In genomic region chr6:9408718-9409117, GRCh38 we compare ENCODE assay signal across 16 cellular contexts.
DNase-seq lines count a peak whose midpoint lies in the region; ATAC-seq and TF ChIP-seq lines count a peak whose summit lies in the region.
"Had no signal": no experiment of that assay in that cellular context is flagged by ENCODE, and none has a peak within 500 bp of the region (broad histone marks: within the 10 kb centered on the region; RNA-seq: fewer than 3 reads in every experiment).

No MANE protein-coding gene starts in this region.

- TF ChIP-seq POLR2A in body of pancreas (IDR thresholded peaks at IDR 0.05) = no peak

- H3K9ac ChIP-seq in neuronal stem cell (ENCODE audit: low read depth, low read length, poor library complexity) = no peak overlapping the region
- H3K9ac ChIP-seq: SK-N-SH had no signal

- H4K91ac ChIP-seq in neuronal stem cell (ENCODE audit: low read depth, low read length, poor library complexity) = no peak overlapping the region

- TF ChIP-seq CTCF in body of pancreas (IDR thresholded peaks at IDR 0.05) (no peak), fibroblast of the aortic adventitia (IDR thresholded peaks at IDR 0.05; ENCODE audit: insufficient read depth, low read length) (no peak), OCI-LY7 (conservative IDR thresholded peaks at IDR 0.05; ENCODE audit: low read length) (no peak)

- H3K27me3 ChIP-seq in body of pancreas = no peaks in the 10 kb centered on the region
- no peaks in the 10 kb centered on the region for H3K27me3 ChIP-seq in neuronal stem cell (ENCODE audit: control insufficient read depth in 3 of 3, insufficient read depth in 3 of 3, low read depth in 1 of 3, low read length in 3 of 3)
- H3K27me3 ChIP-seq: Peyer's patch had no signal

- no peaks in the 10 kb centered on the region for H4K20me1 ChIP-seq in OCI-LY7 (ENCODE audit: insufficient read depth, low read length)

- H3K4me2 ChIP-seq in OCI-LY7 (ENCODE audit: low read length) = no peak overlapping the region
- H3K4me2 ChIP-seq in neuronal stem cell (ENCODE audit: insufficient read depth, low read length, poor library complexity, severe bottlenecking) = no peak overlapping the region
- H3K4me2 ChIP-seq: SK-N-SH had no signal

- no peak overlapping the region for H2BK120ac ChIP-seq in neuronal stem cell (ENCODE audit: low read depth, low read length)

- DNase-seq in H4 (ENCODE audit: low spot score) = peak; percentile 28
- DNase-seq in NCI-H69 (lab: John Stamatoyannopoulos, UW) = peak; percentile 64
- no peak for DNase-seq in body of pancreas
- DNase-seq in fibroblast of the aortic adventitia (ENCODE audit: low read depth) = peak; percentile 54
- DNase-seq in OCI-LY7 (ENCODE audit: low spot score) = no peak
- no peak for DNase-seq in neuronal stem cell (ENCODE audit: low spot score)
- no peak for DNase-seq in activated CD4-positive, alpha-beta T cell treated with anti-CD3 and anti-CD28 coated beads, Interleukin-2, amount 50 U/mL, for 1 hour
- DNase-seq: ACHN, AML-193, DMS53, NCI-H1436, NCI-H510A, Peyer's patch, Right ventricle myocardium superior, SK-N-SH had no signal

- H3K14ac ChIP-seq in neuronal stem cell (ENCODE audit: low read length) = no peak overlapping the region

- no peaks in the 10 kb centered on the region for H3K9me2 ChIP-seq in OCI-LY7 (ENCODE audit: insufficient read depth, low read length)
- H3K9me2 ChIP-seq: SK-N-SH had no signal

- H3K4ac ChIP-seq in neuronal stem cell (ENCODE audit: low read length) = no peak overlapping the region

- H3K18ac ChIP-seq in neuronal stem cell (ENCODE audit: low read length) = no peak overlapping the region

- H3K4me1 ChIP-seq in body of pancreas (peaks cover 21% of the 10 kb centered on the region), OCI-LY7 (ENCODE audit: insufficient read depth, low read length, poor library complexity, severe bottlenecking) (no peaks in the 10 kb centered on the region), neuronal stem cell (ENCODE audit: control insufficient read depth in 2 of 2, insufficient read depth in 1 of 2, low read depth in 1 of 2, low read length in 2 of 2) (no peaks in the 10 kb centered on the region)
- H3K4me1 ChIP-seq: Peyer's patch had no signal

- POLR2A ChIA-PET in OCI-LY7 (lab: Charles Lee) = interaction anchor here (0.5 kb wide), 1 partner anchor 71 kb away, joined by 3 read pairs; no protein-coding TSS in a partner anchor

- H3K79me2 ChIP-seq in OCI-LY7 (ENCODE audit: insufficient read depth, low read depth, low read length) = no peaks in the 10 kb centered on the region

- no TSS peak for BruUV-seq in OCI-LY7 (replicated peaks; lab: Mats Ljungman, UMichigan)

- no peak overlapping the region for H2AK5ac ChIP-seq in neuronal stem cell (ENCODE audit: low read depth, low read length)

- CTCF ChIA-PET in OCI-LY7 (lab: Charles Lee; ENCODE audit: unreplicated experiment) = no interaction called here

- H3K36me3 ChIP-seq in body of pancreas (replicated peaks in 1 of 2; ENCODE audit: insufficient read depth in 1 of 2, low read depth in 2 of 2) (no peaks in the 10 kb centered on the region), OCI-LY7 (ENCODE audit: insufficient read depth, low read length) (no peaks in the 10 kb centered on the region), neuronal stem cell (replicated peaks in 1 of 2; ENCODE audit: control insufficient read depth in 2 of 2, insufficient read depth in 2 of 2, low read length in 2 of 2) (peaks cover 0 to 2% of the 10 kb centered on the region in 2 donors)
- H3K36me3 ChIP-seq: Peyer's patch had no signal

- 56 to 81% methylated on average over 1 of the region's 1 CpG for WGBS in body of pancreas, 2 donors
- WGBS in neuronal stem cell (ENCODE audit: extremely low coverage in 2 of 2, insufficient read length in 2 of 2, insufficient replicate concordance in 1 of 2), 2 donors = no CpG with 5 or more reads among the region's 1 CpG

- no peak overlapping the region for H4K8ac ChIP-seq in neuronal stem cell (ENCODE audit: low read depth, low read length)

- H3K4me3 ChIP-seq in body of pancreas (no peak overlapping the region), fibroblast of the aortic adventitia (ENCODE audit: low read depth, low read length) (no peak overlapping the region), OCI-LY7 (ENCODE audit: low read depth, low read length, poor library complexity, severe bottlenecking) (no peak overlapping the region), neuronal stem cell (ENCODE audit: low read length in 2 of 2) (no peak overlapping the region)
- H3K4me3 ChIP-seq: K562, Peyer's patch had no signal

- H2BK12ac ChIP-seq in neuronal stem cell (ENCODE audit: low read length) = no peak overlapping the region

- H2BK15ac ChIP-seq in neuronal stem cell (ENCODE audit: low read length) = no peak overlapping the region

- no peak overlapping the region for H3K27ac ChIP-seq in body of pancreas
- H3K27ac ChIP-seq in OCI-LY7 (ENCODE audit: low read depth, low read length, poor library complexity, severe bottlenecking) = no peak overlapping the region
- no peak overlapping the region for H3K27ac ChIP-seq in neuronal stem cell (replicated peaks; ENCODE audit: low read length)
- H3K27ac ChIP-seq: Peyer's patch had no signal

- H3K23ac ChIP-seq in neuronal stem cell (ENCODE audit: low read depth, low read length, poor library complexity) = no peak overlapping the region

- no peaks in the 10 kb centered on the region for H3K79me1 ChIP-seq in neuronal stem cell (ENCODE audit: low read depth, low read length)

- intact Hi-C loops in body of pancreas (cut with DNase I) (no loop called here), OCI-LY7 (cut with micrococcal nuclease; ENCODE audit: unreplicated experiment) (no loop called here)

- H2AFZ ChIP-seq in OCI-LY7 (ENCODE audit: low read length) (no peak overlapping the region), neuronal stem cell (ENCODE audit: low read length) (no peak overlapping the region)

- ATAC-seq in body of pancreas = peak; percentile 38
- ATAC-seq: K562 had no signal

- H2BK5ac ChIP-seq in neuronal stem cell (ENCODE audit: low read length) = no peak overlapping the region

- H3K9me3 ChIP-seq in body of pancreas = no peaks in the 10 kb centered on the region
- no peaks in the 10 kb centered on the region for H3K9me3 ChIP-seq in OCI-LY7 (ENCODE audit: low read length)
- H3K9me3 ChIP-seq in neuronal stem cell (replicated peaks in 1 of 2; ENCODE audit: control insufficient read depth in 2 of 2, insufficient read depth in 1 of 2, low read depth in 1 of 2, low read length in 2 of 2) = no peaks in the 10 kb centered on the region
- H3K9me3 ChIP-seq: Peyer's patch, SK-N-SH had no signal

Comparison
In these comparisons a context has a peak if more than half of its experiments do, and no peak if none do; other contexts are left out.
1. DNase-seq: peak in H4 (single experiment), NCI-H69 (single experiment) and fibroblast of the aortic adventitia (single experiment); none in body of pancreas (0 of 4), OCI-LY7 (single experiment), neuronal stem cell (single experiment) and activated CD4-positive, alpha-beta T cell treated with anti-CD3 and anti-CD28 coated beads, Interleukin-2, amount 50 U/mL, for 1 hour (single experiment).